Comparison of ENCODE assay signal across 12 cellular contexts in genomic region chr6:10416863-10417641, GRCh38. TPM values are rescaled to one million over a fixed set of nuclear protein-coding genes. Genes with fewer than 3 reads are reported as not detected.
DNase-seq lines count a peak whose midpoint lies in the region; ATAC-seq, FAIRE-seq and TF ChIP-seq lines count a peak whose summit lies in the region.
"Had no signal": no experiment of that assay in that cellular context is flagged by ENCODE, and none has a peak within 500 bp of the region (broad histone marks: within the 10 kb centered on the region; RNA-seq: fewer than 3 reads in every experiment).

No MANE protein-coding gene starts in this region.

- DNase-seq in GM12892 (ENCODE audit: insufficient read length) (no peak), coronary artery (ENCODE audit: low spot score) (no peak), lower lobe of right lung (peak; percentile 45), nucleus accumbens (lab: John Stamatoyannopoulos, UW) (no peak), NCI-H1694 treated with DMSO at 0.1 percent for 48 hours (lab: John Stamatoyannopoulos, UW) (no peak)
- DNase-seq: activated naive CD4-positive, alpha-beta T cell treated with Interleukin-2 at 50 U/mL for 16 hours; NCI-H748 treated with DMSO at 0.1 percent for 48 hours had no signal

- no peaks in the 10 kb centered on the region for H3K36me3 ChIP-seq in lower lobe of right lung

- H3K27me3 ChIP-seq in lower lobe of right lung (ENCODE audit: low read depth): peaks cover 96% of the 10 kb centered on the region

- H3K9me3 ChIP-seq in lower lobe of right lung: no peaks in the 10 kb centered on the region

- H3K27ac ChIP-seq in 22Rv1: peak overlapping the region; percentile 99
- H3K27ac ChIP-seq in coronary artery: no peak overlapping the region
- no peak overlapping the region for H3K27ac ChIP-seq in lower lobe of right lung

- ATAC-seq in lower lobe of right lung (no peak), GM18907 (IDR thresholded peaks at IDR 0.05; ENCODE audit: unreplicated experiment) (no peak), HG02623 (IDR thresholded peaks at IDR 0.05; ENCODE audit: unreplicated experiment) (no peak)
- ATAC-seq: GM12878 had no signal

- peaks cover 36% of the 10 kb centered on the region for H3K4me1 ChIP-seq in lower lobe of right lung

- FAIRE-seq in GM12892 (lab: Jason Lieb, UNC): peak; percentile 38
- FAIRE-seq: GM12878 had no signal

- TF ChIP-seq CTCF in 22Rv1 (IDR thresholded peaks at IDR 0.05): no peak; the same call in 1 of the 2 replicates
- TF ChIP-seq CTCF in coronary artery (IDR thresholded peaks at IDR 0.05): no peak
- TF ChIP-seq CTCF in lower lobe of right lung (IDR thresholded peaks at IDR 0.05): no peak

- H3K4me3 ChIP-seq in coronary artery (peak overlapping the region; percentile 58), lower lobe of right lung (peak overlapping the region; percentile 30)
- H3K4me3 ChIP-seq: GM12878 had no signal

- TF ChIP-seq POLR2A in GM12892 (IDR thresholded peaks at IDR 0.05; ENCODE audit: low read depth, low read length): no peak

- intact Hi-C loops in lower lobe of right lung (cut with DNase I): no loop called here

RNA-seq across cellular contexts. Expression of gene TFAP2A, which starts 2.2 kb away (rescaled TPM):
- polyA plus RNA-seq in GM12892 (2012; ENCODE audit: missing spikeins): 1.5 TPM
- total RNA-seq in lower lobe of right lung: 0.47 TPM
- total RNA-seq: fibroblast of lung had no signal
